Comparison of ENCODE assay signal across 8 cellular contexts in genomic region chr14:63726499-63726898, GRCh38. TPM values are rescaled to one million over a fixed set of nuclear protein-coding genes. Genes with fewer than 3 reads are reported as not detected.
DNase-seq lines count a peak whose midpoint lies in the region; ATAC-seq and TF ChIP-seq lines count a peak whose summit lies in the region.

No MANE protein-coding gene starts in this region.

- ATAC-seq in GM19463 (IDR thresholded peaks at IDR 0.05; ENCODE audit: unreplicated experiment), result no peak
- ATAC-seq in HG03520 (IDR thresholded peaks at IDR 0.05; ENCODE audit: unreplicated experiment), result no peak

- in situ Hi-C loops in G401 (cut with HindIII; ENCODE audit: low sequenced_read_pairs), result no loop called here

- DNase-seq in G401 (ENCODE audit: low spot score), result peak; percentile 15
- DNase-seq in NCI-H748 (lab: John Stamatoyannopoulos, UW; ENCODE audit: unreplicated experiment), result peak; percentile 55
- no peak for DNase-seq in epithelial cell of proximal tubule (ENCODE audit: low read depth)
- DNase-seq in pons (ENCODE audit: low spot score), result peak; percentile 42
- DNase-seq in NCI-H1048 (lab: John Stamatoyannopoulos, UW), result no peak
- no peak for DNase-seq in activated CD4-positive, alpha-beta T cell treated with anti-CD3 and anti-CD28 coated beads, Interleukin-2, amount 50 U/mL, for 48 hours

- H3K4me3 ChIP-seq in epithelial cell of proximal tubule (ENCODE audit: low read depth, low read length), result peak overlapping the region; percentile 95

- no peak for TF ChIP-seq CTCF in epithelial cell of proximal tubule (conservative IDR thresholded peaks at IDR 0.05; ENCODE audit: low read depth, low read length)

RNA-seq across cellular contexts. Expression of gene SGPP1, which starts 1.4 kb away (rescaled TPM):
- 24.4 and 29.6 TPM in 2 replicates for total RNA-seq in G401 (2014; rRNA removed; shearing (Covaris generic))
- total RNA-seq in epithelial cell of proximal tubule, result 18.2 and 18.9 TPM in 2 replicates

Comparison
In these comparisons a context has a peak if more than half of its experiments do, and no peak if none do; other contexts are left out.
1. DNase-seq: peak in G401 (single experiment), NCI-H748 (single experiment) and pons (single experiment); none in epithelial cell of proximal tubule (single experiment), NCI-H1048 (single experiment) and activated CD4-positive, alpha-beta T cell treated with anti-CD3 and anti-CD28 coated beads, Interleukin-2, amount 50 U/mL, for 48 hours (0 of 2).